In the genomic region with DNA sequence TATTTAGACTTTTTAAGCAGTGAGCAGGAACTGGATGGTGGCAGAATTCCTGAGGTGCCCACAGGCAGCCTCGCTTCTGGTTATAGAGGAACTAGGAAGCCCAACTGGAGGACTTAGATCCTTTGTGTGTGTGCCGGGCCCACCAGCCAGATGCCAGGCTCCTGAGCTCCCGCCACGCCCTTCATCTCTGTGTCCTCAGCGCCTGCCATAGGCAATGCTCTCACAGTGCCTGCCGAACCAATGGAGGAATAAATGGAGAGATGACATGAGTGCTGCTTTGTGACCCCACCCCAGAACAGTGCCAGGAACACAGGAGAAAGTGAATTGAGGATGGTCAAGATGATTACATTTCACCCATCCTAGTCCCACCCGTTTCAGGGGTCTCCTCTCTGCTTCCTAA, we compare ENCODE assay signal across 15 cellular contexts.
DNase-seq lines count a peak whose midpoint lies in the region; ATAC-seq and TF ChIP-seq lines count a peak whose summit lies in the region.
"Had no signal": no experiment of that assay in that cellular context is flagged by ENCODE, and none has a peak within 500 bp of the region (broad histone marks: within the 10 kb centered on the region; RNA-seq: fewer than 3 reads in every experiment).

No MANE protein-coding gene starts in this region.

- ATAC-seq in Panc1, result no peak
- ATAC-seq: CD8-positive, alpha-beta T cell had no signal

- TF ChIP-seq CTCF in Panc1 (IDR thresholded peaks at IDR 0.05) (no peak), coronary artery (IDR thresholded peaks at IDR 0.05) (no peak)

- POLR2A ChIA-PET in Panc1 (lab: Charles Lee), result no interaction called here

- CTCF ChIA-PET in Panc1 (lab: Charles Lee), result interaction anchor here (0.6 kb wide), 1 partner anchor 19 kb away, joined by 3 read pairs; no protein-coding TSS in a partner anchor

- H3K4me1 ChIP-seq in Panc1 (ENCODE audit: control insufficient read depth, insufficient read depth, low read length), result peaks cover 20% of the 10 kb centered on the region

- in situ Hi-C loops in Panc1 (cut with HindIII; ENCODE audit: low pct_unique_long_range_greater_than_20kb, low sequenced_read_pairs), result no loop called here

- H3K4me3 ChIP-seq in Panc1 (ENCODE audit: low read depth in 2 of 2, low read length in 2 of 2) (no peak overlapping the region), coronary artery (no peak overlapping the region)
- H3K4me3 ChIP-seq: BLaER1 treated with 17β-estradiol and CSF1 and Interleukin-3, amounts not matched to agents 10 nM and 100 nM had no signal

- no peaks in the 10 kb centered on the region for H3K27me3 ChIP-seq in Panc1 (ENCODE audit: control insufficient read depth, insufficient read depth, low read length)
- H3K27me3 ChIP-seq: BLaER1 treated with 17β-estradiol and CSF1 and Interleukin-3, amounts not matched to agents 10 nM and 100 nM had no signal

- DNase-seq in Panc1 (ENCODE audit: low read depth, low spot score) (no peak), coronary artery (ENCODE audit: low spot score) (peak; percentile 21), mesenteric fat pad (ENCODE audit: low spot score) (peak; percentile 55), AML-193 (lab: John Stamatoyannopoulos, UW) (no peak)
- DNase-seq in NK-92 treated with Interleukin-12 subunit alpha and Interleukin-12 subunit beta, amount 100 ng/mL, for 24 hours (lab: John Stamatoyannopoulos, UW), result no peak
- DNase-seq: 8988T; ACHN; Caco-2; Calu3; CD4-positive, alpha-beta T cell; CD8-positive, alpha-beta T cell; DMS79 treated with DMSO at 0.1 percent for 48 hours; GF-D8 had no signal

- intact Hi-C loops in Panc1 (cut with micrococcal nuclease; ENCODE audit: unreplicated experiment), result no loop called here

- no TSS peak for BruUV-seq in Panc1 (replicated peaks; lab: Mats Ljungman, UMichigan)

- H3K27ac ChIP-seq in Panc1 (ENCODE audit: low read length) (peak overlapping the region; percentile 89; the same call in 1 of the 2 replicates), coronary artery (no peak overlapping the region)
- H3K27ac ChIP-seq: BLaER1 treated with 17β-estradiol and CSF1 and Interleukin-3, amounts not matched to agents 10 nM and 100 nM; C4-2B had no signal

- H3K9me3 ChIP-seq in Panc1 (ENCODE audit: control insufficient read depth, insufficient read depth, low read depth, low read length), result no peaks in the 10 kb centered on the region
- H3K9me3 ChIP-seq: BLaER1 treated with 17β-estradiol and CSF1 and Interleukin-3, amounts not matched to agents 10 nM and 100 nM; Caco-2 had no signal

- H3K36me3 ChIP-seq in Panc1 (ENCODE audit: control insufficient read depth, insufficient read depth, low read length), result no peaks in the 10 kb centered on the region
- H3K36me3 ChIP-seq: BLaER1 treated with 17β-estradiol and CSF1 and Interleukin-3, amounts not matched to agents 10 nM and 100 nM had no signal

Comparison
In these comparisons a context has a peak if more than half of its experiments do, and no peak if none do; other contexts are left out.
1. DNase-seq: peak in coronary artery (single experiment) and mesenteric fat pad (single experiment); none in Panc1 (single experiment), NK-92 treated with Interleukin-12 subunit alpha and Interleukin-12 subunit beta, amount 100 ng/mL, for 24 hours (single experiment) and AML-193 (0 of 2).